ENCODE assay signal across 31 cellular contexts in genomic region chr10:13404305-13404759, GRCh38. TPM values are rescaled to one million over a fixed set of nuclear protein-coding genes. Genes with fewer than 3 reads are reported as not detected.
DNase-seq lines count a peak whose midpoint lies in the region; ATAC-seq, FAIRE-seq and TF ChIP-seq lines count a peak whose summit lies in the region.
"Had no signal": no experiment of that assay in that cellular context is flagged by ENCODE, and none has a peak within 500 bp of the region (broad histone marks: within the 10 kb centered on the region; RNA-seq: fewer than 3 reads in every experiment).

No MANE protein-coding gene starts in this region.

- H3K27me3 Mint-ChIP-seq in CD8-positive, alpha-beta memory T cell, result peaks cover 15 to 41% of the 10 kb centered on the region in 2 donors

- no peaks in the 10 kb centered on the region for H4K20me1 ChIP-seq in K562 (replicated peaks; ENCODE audit: control insufficient read depth, insufficient read depth, low read length)

- H3K4me2 ChIP-seq in K562 (ENCODE audit: insufficient read depth, low read length) (peak overlapping the region; percentile 10; the same call in 1 of the 2 replicates), mesendoderm (ENCODE audit: low read length) (no peak overlapping the region)
- H3K4me2 ChIP-seq: A549, KMS-11 had no signal

- no peaks in the 10 kb centered on the region for H3K36me3 Mint-ChIP-seq in CD8-positive, alpha-beta memory T cell
- H3K36me3 Mint-ChIP-seq: CD4-positive, alpha-beta memory T cell; naive thymus-derived CD8-positive, alpha-beta T cell had no signal

- peak overlapping the region; percentile 81 for H2AFZ ChIP-seq in K562 (ENCODE audit: low read depth, low read length)

- H3K4me3 Mint-ChIP-seq in CD8-positive, alpha-beta memory T cell, result no peak overlapping the region
- H3K4me3 Mint-ChIP-seq: activated B cell treated with CpG ODN at 0.5 μM for 24 hours; effector memory CD8-positive, alpha-beta T cell; naive thymus-derived CD8-positive, alpha-beta T cell; T-helper 17 cell had no signal

- H3K27me3 ChIP-seq in CD8-positive, alpha-beta memory T cell (ENCODE audit: insufficient read depth, low read length, poor library complexity, severe bottlenecking), result no peaks in the 10 kb centered on the region
- H3K27me3 ChIP-seq in K562 (ENCODE audit: control insufficient read depth in 2 of 2, insufficient read depth in 2 of 2, low read length in 2 of 2) (no peaks in the 10 kb centered on the region), mesendoderm (ENCODE audit: insufficient read depth, low read length, poor library complexity) (no peaks in the 10 kb centered on the region), esophagus muscularis mucosa (no peaks in the 10 kb centered on the region)

- no peaks in the 10 kb centered on the region for H3K79me2 ChIP-seq in K562 (ENCODE audit: control insufficient read depth, insufficient read depth, low read length)
- H3K79me2 ChIP-seq in mesendoderm (ENCODE audit: control insufficient read depth, insufficient read depth, low read length), result no peaks in the 10 kb centered on the region

- POLR2A ChIA-PET in CD8-positive, alpha-beta memory T cell (lab: Charles Lee), result no interaction called here
- POLR2A ChIA-PET in K562 (lab: Yijun Ruan, JAX), result interaction anchor here (0.7 to 1.6 kb wide), 5 partner anchors 9 to 21 kb away, joined by 3 to 8 read pairs (median 3); no protein-coding TSS in a partner anchor

- TF ChIP-seq EP300 in K562 (IDR thresholded peaks at IDR 0.05; ENCODE audit: low read length), result peak; percentile 95
- TF ChIP-seq EP300 in esophagus muscularis mucosa (IDR thresholded peaks at IDR 0.05), result no peak

- H2BK120ac ChIP-seq in mesendoderm (ENCODE audit: low read depth, low read length), result no peak overlapping the region

- ATAC-seq in K562 (peak; percentile 92), GM18505 (IDR thresholded peaks at IDR 0.05; ENCODE audit: unreplicated experiment) (no peak), GM19463 (IDR thresholded peaks at IDR 0.05; ENCODE audit: unreplicated experiment) (no peak)
- ATAC-seq: A549; effector memory CD8-positive, alpha-beta T cell; HCT116; left lobe of liver; naive thymus-derived CD8-positive, alpha-beta T cell; SK-N-SH treated with all-trans-retinoic acid at 6 μM for 48 hours; T-helper 17 cell had no signal

- no peak overlapping the region for H2BK5ac ChIP-seq in mesendoderm (ENCODE audit: low read length)

- TF ChIP-seq POLR2A in K562 (conservative IDR thresholded peaks at IDR 0.05) (no peak), GM18505 (IDR thresholded peaks at IDR 0.05; ENCODE audit: borderline replicate concordance, extremely low read depth, insufficient read depth, insufficient read length) (no peak), esophagus muscularis mucosa (IDR thresholded peaks at IDR 0.05; ENCODE audit: low read depth) (no peak)

- H4K8ac ChIP-seq in mesendoderm (ENCODE audit: low read depth, low read length), result peak overlapping the region; percentile 68

- no peak overlapping the region for H2AK5ac ChIP-seq in mesendoderm (ENCODE audit: low read length)

- intact Hi-C loops in K562 (cut with micrococcal nuclease) (loop anchor here (1.0 kb wide), 1 partner anchor 11 kb away; no protein-coding TSS in a partner anchor), esophagus muscularis mucosa (cut with DNase I) (no loop called here)

- no peaks in the 10 kb centered on the region for H3K4me1 Mint-ChIP-seq in CD8-positive, alpha-beta memory T cell
- H3K4me1 Mint-ChIP-seq: activated B cell treated with CpG ODN at 0.5 μM for 24 hours; CD4-positive, alpha-beta memory T cell; naive thymus-derived CD8-positive, alpha-beta T cell had no signal

- no peak overlapping the region for H3K23ac ChIP-seq in mesendoderm (ENCODE audit: low read length)

- TF ChIP-seq CTCF in K562 (IDR thresholded peaks at IDR 0.05 in 2 of 3, conservative IDR thresholded peaks at IDR 0.05 in 1 of 3; ENCODE audit: insufficient read depth in 2 of 3, low read depth in 1 of 3, low read length in 3 of 3) (no peak), esophagus muscularis mucosa (IDR thresholded peaks at IDR 0.05) (no peak)

- H3K9ac ChIP-seq in K562 (ENCODE audit: insufficient read depth in 1 of 2, low read depth in 2 of 2, low read length in 2 of 2) (peak overlapping the region in 1 of 2 experiments; percentile 61; a peak in 2 of 4 replicates), mesendoderm (ENCODE audit: low read length) (no peak overlapping the region)
- H3K9ac ChIP-seq: KMS-11 had no signal

- no peak overlapping the region for H3K56ac ChIP-seq in mesendoderm (ENCODE audit: low read length)

- H3K4me3 ChIP-seq in CD8-positive, alpha-beta memory T cell (ENCODE audit: low read length), result no peak overlapping the region
- H3K4me3 ChIP-seq in K562 (no peak overlapping the region), mesendoderm (ENCODE audit: low read length) (no peak overlapping the region), esophagus muscularis mucosa (no peak overlapping the region)
- H3K4me3 ChIP-seq: A549, esophagus squamous epithelium, spleen had no signal

- FAIRE-seq in K562 (lab: Jason Lieb, UNC), result peak; percentile 91
- FAIRE-seq: A549, bronchial epithelial cell, frontal cortex, G401.6, HTR-8/SVneo had no signal

- DNase-seq in CD8-positive, alpha-beta memory T cell, result no peak
- DNase-seq in LHCN-M2 (ENCODE audit: low read depth) (peak; percentile 82), K562 (ENCODE audit: extremely low read depth in 1 of 4, low spot score in 3 of 4) (peak; percentile 57 to 92 (median 69)), mesendoderm (no peak), esophagus muscularis mucosa (ENCODE audit: extremely low spot score) (no peak)
- DNase-seq in stimulated activated CD4-positive, alpha-beta T cell treated with anti-CD3 and anti-CD28 coated beads, Interleukin-4, amount 100 ng/mL, for 4 hours, result no peak
- DNase-seq: activated B cell treated with CpG ODN at 0.5 μM for 24 hours; activated naive CD4-positive, alpha-beta T cell treated with anti-CD3 and anti-CD28 coated beads, Interleukin-2, amount 50 U/mL, for 16 hours; AML-193; amygdala; CD4-positive, alpha-beta memory T cell; cortex of kidney; effector memory CD8-positive, alpha-beta T cell; esophagus squamous epithelium; naive thymus-derived CD8-positive, alpha-beta T cell; NCI-H1436 treated with DMSO at 0.1 percent for 48 hours; retina; spleen; T-helper 17 cell; trophoblast cell had no signal

- no peak overlapping the region for H3K4ac ChIP-seq in mesendoderm (ENCODE audit: low read depth, low read length)

- no peaks in the 10 kb centered on the region for H3K4me1 ChIP-seq in CD8-positive, alpha-beta memory T cell (ENCODE audit: insufficient read depth, low read length)
- peaks cover 13 to 25% of the 10 kb centered on the region in 2 experiments; a peak in 4 of 5 replicates for H3K4me1 ChIP-seq in K562 (replicated peaks in 1 of 2; ENCODE audit: control insufficient read depth in 2 of 2, insufficient read depth in 2 of 2, low read length in 2 of 2)
- H3K4me1 ChIP-seq in mesendoderm (ENCODE audit: control insufficient read depth, low read depth, low read length), result no peaks in the 10 kb centered on the region
- no peaks in the 10 kb centered on the region for H3K4me1 ChIP-seq in esophagus muscularis mucosa
- H3K4me1 ChIP-seq: A549, spleen had no signal

- in situ Hi-C loops in K562 (cut with MboI), result no loop called here

- H3K9me1 ChIP-seq in K562 (ENCODE audit: control insufficient read depth, insufficient read depth, low read length), result no peaks in the 10 kb centered on the region

- no peak for TF ChIP-seq RAD21 in K562 (CRISPR knock-in tag; conservative IDR thresholded peaks at IDR 0.05 in 1 of 2, IDR thresholded peaks at IDR 0.05 in 1 of 2)

- no peaks in the 10 kb centered on the region for H3K79me1 ChIP-seq in mesendoderm (ENCODE audit: low read length)

- H3K9me3 Mint-ChIP-seq in CD8-positive, alpha-beta memory T cell, result no peaks in the 10 kb centered on the region
- H3K9me3 Mint-ChIP-seq: effector memory CD8-positive, alpha-beta T cell had no signal

- H3K36me3 ChIP-seq in CD8-positive, alpha-beta memory T cell (ENCODE audit: insufficient read depth, low read length), result no peaks in the 10 kb centered on the region
- H3K36me3 ChIP-seq in K562 (ENCODE audit: control insufficient read depth, insufficient read depth, low read length) (no peaks in the 10 kb centered on the region), mesendoderm (ENCODE audit: control insufficient read depth, insufficient read depth, low read length) (no peaks in the 10 kb centered on the region), esophagus muscularis mucosa (no peaks in the 10 kb centered on the region)
- H3K36me3 ChIP-seq: esophagus squamous epithelium, spleen had no signal

- no peak overlapping the region for H3K18ac ChIP-seq in mesendoderm (ENCODE audit: low read length)

- BruUV-seq in K562 (replicated peaks; lab: Mats Ljungman, UMichigan), result no TSS peak

- H2BK15ac ChIP-seq in mesendoderm (replicated peaks; ENCODE audit: low read depth), result no peak overlapping the region

- peak overlapping the region; percentile 57 for H3K27ac ChIP-seq in CD8-positive, alpha-beta memory T cell (ENCODE audit: low read depth, low read length)
- H3K27ac ChIP-seq in K562 (ENCODE audit: extremely low read depth, low read depth, low read length) (peak overlapping the region; percentile 79), mesendoderm (ENCODE audit: low read depth, low read length) (no peak overlapping the region), esophagus muscularis mucosa (replicated peaks in 1 of 4) (no peak overlapping the region)
- H3K27ac ChIP-seq: A549, KMS-11, spleen had no signal

- CTCF ChIA-PET in CD8-positive, alpha-beta memory T cell (lab: Charles Lee), result no interaction called here
- CTCF ChIA-PET in K562 (lab: Yijun Ruan, JAX; ENCODE audit: low intra/inter-chr PET ratio), result no interaction called here

- H3K9me3 ChIP-seq in CD8-positive, alpha-beta memory T cell (ENCODE audit: low read length), result no peaks in the 10 kb centered on the region
- H3K9me3 ChIP-seq in K562 (replicated peaks; ENCODE audit: control insufficient read depth, insufficient read depth, low read depth, low read length) (peaks cover 11% of the 10 kb centered on the region), esophagus muscularis mucosa (peaks cover 0 to 8% (median 3%) of the 10 kb centered on the region in 4 donors)
- H3K9me3 ChIP-seq: esophagus squamous epithelium had no signal

- H3K27ac Mint-ChIP-seq in CD8-positive, alpha-beta memory T cell, result peak overlapping the region in 1 of 8 donors; percentile 38
- H3K27ac Mint-ChIP-seq: activated B cell treated with CpG ODN at 0.5 μM for 24 hours; effector memory CD8-positive, alpha-beta T cell; naive thymus-derived CD8-positive, alpha-beta T cell; T-helper 17 cell had no signal

- no peak overlapping the region for H4K5ac ChIP-seq in mesendoderm (ENCODE audit: low read length)

- 0% methylated on average over 3 of the region's 3 CpGs for WGBS in K562 (ENCODE audit: insufficient coverage, low coverage, missing lambda C conversion rate)
- WGBS in mesendoderm (ENCODE audit: extremely low coverage, insufficient coverage, low lambda C conversion rate), result no CpG with 5 or more reads among the region's 3 CpGs
- 83% methylated on average over 3 of the region's 3 CpGs for WGBS in esophagus muscularis mucosa

RNA-seq across cellular contexts. Expression of gene SEPHS1, which starts 56.2 kb away (rescaled TPM):
- 10 to 100 TPM; 52.0 to 59.4 TPM for total RNA-seq in CD8-positive, alpha-beta memory T cell
- 22.4 TPM for polyA plus RNA-seq in CD8-positive, alpha-beta memory T cell
- 53.5 and 60.7 TPM in 2 replicates for total RNA-seq in LHCN-M2 (2014; rRNA removed)
- 50.1 TPM for polyA plus RNA-seq in LHCN-M2 (2012)
- 23.7 and 27.5 TPM in 2 replicates for total RNA-seq in K562 (2011; cell fraction: chromatin; rRNA removed; ENCODE audit: low replicate concordance)
- total RNA-seq in K562 (2011; cell fraction: nucleolus; rRNA removed), result 15.1 and 22.0 TPM in 2 replicates
- 25.2 and 36.9 TPM in 2 replicates for total RNA-seq in K562 (2011; cell fraction: nucleoplasm; rRNA removed)
- 35.5 and 35.7 TPM in 2 replicates for total RNA-seq in K562 (2014; rRNA removed)
- total RNA-seq in K562 (2014; rRNA removed; fragmentation: Illumina TruSeq; extraction: Trizol), result 41.8 and 51.1 TPM in 2 replicates
- 40.9 TPM in 2 replicates for total RNA-seq in K562 (2015; rRNA removed; fragmentation: Illumina TruSeq; extraction: Trizol)
- 39.9 and 45.3 TPM in 2 replicates for total RNA-seq in K562 (2021)
- polyA plus RNA-seq in K562 (2011; rRNA removed), result 63.4 and 82.8 TPM in 2 replicates
- polyA plus RNA-seq in K562 (2011; cell fraction: cytosol; rRNA removed), result 32.9 and 42.2 TPM in 2 replicates
- 29.2 and 32.9 TPM in 2 replicates for polyA plus RNA-seq in K562 (2011; cell fraction: nucleus; rRNA removed)
- polyA plus RNA-seq in K562 (2012), result 30.0 and 41.3 TPM in 2 replicates
- 79.9 and 83.2 TPM in 2 replicates for polyA plus RNA-seq in K562 (2014; fragmentation: Illumina TruSeq; extraction: Trizol)
- 10 to 100 TPM; 14.7 to 15.9 TPM for polyA plus RNA-seq in K562 (2014; fragmentation: Nextera tagmentation; extraction: Ambion mirVana)
- 48.3 and 48.5 TPM in 2 replicates for polyA plus RNA-seq in K562 (2014; rRNA removed)
- polyA minus RNA-seq in K562 (2011; rRNA and poly(A)+ RNA removed), result 91.6 and 99.5 TPM in 2 replicates
- polyA minus RNA-seq in K562 (2011; cell fraction: cytosol; rRNA and poly(A)+ RNA removed), result 38.2 and 38.6 TPM in 2 replicates
- 6.6 and 14.6 TPM in 2 replicates for polyA minus RNA-seq in K562 (2011; cell fraction: nucleus; rRNA and poly(A)+ RNA removed)
- 416 TPM for polyA plus RNA-seq in mesendoderm (2013, experiment 1 of 2)
- 439 TPM for polyA plus RNA-seq in mesendoderm (2013, experiment 2 of 2)
- total RNA-seq in esophagus muscularis mucosa, result 10 to 100 TPM; 37.0 to 53.1 (median 46.0) TPM

Comparison
In these comparisons a context has a peak if more than half of its experiments do, and no peak if none do; other contexts are left out.
1. DNase-seq: peak in LHCN-M2 (single experiment) and K562 (4 of 4); none in CD8-positive, alpha-beta memory T cell (0 of 5), mesendoderm (single experiment), stimulated activated CD4-positive, alpha-beta T cell treated with anti-CD3 and anti-CD28 coated beads, Interleukin-4, amount 100 ng/mL, for 4 hours (0 of 2) and esophagus muscularis mucosa (single experiment).
2. H3K27ac ChIP-seq: peak in CD8-positive, alpha-beta memory T cell (single experiment) and K562 (single experiment); none in mesendoderm (single experiment) and esophagus muscularis mucosa (0 of 4).